Comparison of ENCODE assay signal across 38 cellular contexts in the genomic region with DNA sequence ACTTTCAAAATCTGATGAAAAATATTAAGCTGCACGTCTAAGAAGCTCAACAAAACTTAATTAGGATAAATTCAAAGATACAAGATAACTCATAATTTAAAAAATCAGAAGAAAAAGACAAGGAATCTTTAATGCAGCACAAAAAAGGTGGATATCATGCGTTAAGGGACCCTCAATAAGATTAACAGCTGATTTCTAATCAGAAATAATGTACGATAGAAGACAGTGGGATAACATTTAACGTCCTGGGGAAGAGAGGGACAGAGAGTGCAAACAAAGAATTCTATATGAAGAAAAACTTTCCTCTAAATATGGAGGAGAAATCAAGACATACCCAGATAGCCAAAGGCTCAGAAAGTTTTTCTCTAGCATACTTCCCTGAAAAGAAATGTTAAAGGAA.
"Had no signal": no experiment of that assay in that cellular context is flagged by ENCODE, and none has a peak within 500 bp of the region (broad histone marks: within the 10 kb centered on the region; RNA-seq: fewer than 3 reads in every experiment).

No MANE protein-coding gene starts in this region.

- H3K27ac Mint-ChIP-seq: activated CD4-positive, alpha-beta memory T cell treated with anti-CD3 and anti-CD28 coated beads for 36 hours; activated CD4-positive, alpha-beta T cell treated with anti-CD3 and anti-CD28 coated beads for 36 hours; activated CD4-positive, alpha-beta T cell treated with anti-CD3 and anti-CD28 coated beads, Interleukin-2, amount 10 ng/mL, durations not matched to agents 24 days and 14 days; activated CD8-positive, alpha-beta T cell treated with anti-CD3 and anti-CD28 coated beads for 36 hours; activated naive CD4-positive, alpha-beta T cell treated with anti-CD3 and anti-CD28 coated beads for 36 hours; activated naive CD4-positive, alpha-beta T cell treated with anti-CD3 and anti-CD28 coated beads, Interleukin-2, amount 50 U/mL, for 72 hours; activated naive CD8-positive, alpha-beta T cell treated with anti-CD3 and anti-CD28 coated beads for 36 hours; activated T-cell treated with anti-CD3 and anti-CD28 coated beads, Interleukin-2, amount 50 U/mL, for 72 hours; activated T-helper 1 cell treated with anti-CD3 and anti-CD28 coated beads, Interleukin-12 subunit alpha, Interleukin-12 subunit beta, Interleukin-2, Interleukin-4 antibody, amounts not matched to agents 30 ng/mL and 10 ng/mL and 1 ng/mL, durations not matched to agents 14 hours and 24 hours and 36 hours; activated T-helper 17 cell treated with anti-CD3 and anti-CD28 coated beads, Interleukin-2, amount 50 U/mL, for 72 hours; T-helper 1 cell treated with Interleukin-12 subunit alpha and Interleukin-12 subunit beta and Interleukin-4 antibody, amounts not matched to agents 30 μg/mL and 1 μg/mL, for 36 hours; T-helper 2 cell treated with Interferon-gamma antibody and Interleukin-4, amounts not matched to agents 5 μg/mL and 100 μg/mL, for 36 hours had no signal

- H3K36me3 ChIP-seq: adrenal gland, brain microvascular endothelial cell, breast epithelium had no signal

- H3K4me3 Mint-ChIP-seq: activated CD4-positive, alpha-beta memory T cell treated with anti-CD3 and anti-CD28 coated beads for 36 hours; activated CD4-positive, alpha-beta T cell treated with anti-CD3 and anti-CD28 coated beads for 36 hours; activated CD4-positive, alpha-beta T cell treated with anti-CD3 and anti-CD28 coated beads, Interleukin-2, amount 10 ng/mL, durations not matched to agents 24 days and 14 days; activated CD8-positive, alpha-beta T cell treated with anti-CD3 and anti-CD28 coated beads for 36 hours; activated naive CD4-positive, alpha-beta T cell treated with anti-CD3 and anti-CD28 coated beads for 36 hours; activated naive CD8-positive, alpha-beta T cell treated with anti-CD3 and anti-CD28 coated beads for 36 hours; activated T-cell treated with anti-CD3 and anti-CD28 coated beads, Interleukin-2, amount 50 U/mL, for 4 hours; activated T-cell treated with anti-CD3 and anti-CD28 coated beads, Interleukin-2, amount 50 U/mL, for 72 hours; activated T-helper 1 cell treated with anti-CD3 and anti-CD28 coated beads, Interleukin-12 subunit alpha, Interleukin-12 subunit beta, Interleukin-2, Interleukin-4 antibody, amounts not matched to agents 30 ng/mL and 10 ng/mL and 1 ng/mL, durations not matched to agents 14 hours and 24 hours and 36 hours; activated T-helper 17 cell treated with anti-CD3 and anti-CD28 coated beads, Interleukin-2, amount 50 U/mL, for 72 hours; T-helper 1 cell treated with Interleukin-12 subunit alpha and Interleukin-12 subunit beta and Interleukin-4 antibody, amounts not matched to agents 30 μg/mL and 1 μg/mL, for 36 hours; T-helper 2 cell treated with Interferon-gamma antibody and Interleukin-4, amounts not matched to agents 5 μg/mL and 100 μg/mL, for 36 hours had no signal

- H3K4me1 Mint-ChIP-seq: activated CD4-positive, alpha-beta T cell treated with anti-CD3 and anti-CD28 coated beads for 36 hours; activated CD4-positive, alpha-beta T cell treated with anti-CD3 and anti-CD28 coated beads, Interleukin-2, amount 10 ng/mL, durations not matched to agents 24 days and 14 days; activated naive CD8-positive, alpha-beta T cell treated with anti-CD3 and anti-CD28 coated beads for 36 hours; activated T-helper 17 cell treated with anti-CD3 and anti-CD28 coated beads, Interleukin-2, amount 50 U/mL, for 72 hours had no signal

- H3K4me3 ChIP-seq: adrenal gland, body of pancreas, breast epithelium had no signal

- FAIRE-seq: astrocyte, TTC549 had no signal

- H3K27ac ChIP-seq: adrenal gland, body of pancreas, brain microvascular endothelial cell, breast epithelium, VCaP had no signal

- H3K27me3 Mint-ChIP-seq: activated CD4-positive, alpha-beta memory T cell treated with anti-CD3 and anti-CD28 coated beads for 36 hours; activated CD4-positive, alpha-beta T cell treated with anti-CD3 and anti-CD28 coated beads for 36 hours; activated CD4-positive, alpha-beta T cell treated with anti-CD3 and anti-CD28 coated beads, Interleukin-2, amount 10 ng/mL, durations not matched to agents 24 days and 14 days; activated CD8-positive, alpha-beta T cell treated with anti-CD3 and anti-CD28 coated beads for 36 hours; activated naive CD8-positive, alpha-beta T cell treated with anti-CD3 and anti-CD28 coated beads for 36 hours; activated T-helper 17 cell treated with anti-CD3 and anti-CD28 coated beads, Interleukin-2, amount 50 U/mL, for 72 hours had no signal

- H3K9me3 ChIP-seq: adrenal gland, body of pancreas, breast epithelium had no signal

- ATAC-seq: activated CD4-positive, alpha-beta T cell treated with anti-CD3 and anti-CD28 coated beads for 36 hours; activated CD4-positive, CD25-positive, alpha-beta regulatory T cell treated with anti-CD3 and anti-CD28 coated beads, Interleukin-2, amount 50 U/mL, for 24 hours; activated CD8-positive, alpha-beta T cell treated with anti-CD3 and anti-CD28 coated beads for 36 hours; activated naive CD4-positive, alpha-beta T cell treated with anti-CD3 and anti-CD28 coated beads, Interleukin-2, amount 50 U/mL, for 72 hours; activated T-cell treated with anti-CD3 and anti-CD28 coated beads, Interleukin-2, amount 50 U/mL, for 4 hours; activated T-cell treated with anti-CD3 and anti-CD28 coated beads, Interleukin-2, amount 50 U/mL, for 72 hours; activated T-helper 17 cell treated with anti-CD3 and anti-CD28 coated beads, Interleukin-2, amount 50 U/mL, for 72 hours; body of pancreas had no signal

- H3K27me3 ChIP-seq: adrenal gland, body of pancreas, brain microvascular endothelial cell, breast epithelium had no signal

- H3K4me1 ChIP-seq: adrenal gland, body of pancreas, breast epithelium had no signal

- DNase-seq: activated CD4-positive, alpha-beta memory T cell treated with anti-CD3 and anti-CD28 coated beads for 36 hours; activated CD4-positive, alpha-beta T cell treated with anti-CD3 and anti-CD28 coated beads for 1 hour; activated CD4-positive, alpha-beta T cell treated with anti-CD3 and anti-CD28 coated beads for 36 hours; activated CD4-positive, alpha-beta T cell treated with anti-CD3 and anti-CD28 coated beads, Interleukin-2, amount 10 ng/mL, durations not matched to agents 24 days and 14 days; activated CD4-positive, alpha-beta T cell treated with anti-CD3 and anti-CD28 coated beads, Interleukin-2, amount 50 U/mL, for 1 hour; activated CD4-positive, alpha-beta T cell treated with anti-CD3 and anti-CD28 coated beads, Interleukin-2, amount 50 U/mL, for 4 hours; activated CD4-positive, CD25-positive, alpha-beta regulatory T cell; activated CD8-positive, alpha-beta memory T cell treated with anti-CD3 and anti-CD28 coated beads, Interleukin-2, amount 50 U/mL, for 4 hours; activated CD8-positive, alpha-beta T cell treated with anti-CD3 and anti-CD28 coated beads for 36 hours; activated effector memory CD4-positive, alpha-beta T cell treated with anti-CD3 and anti-CD28 coated beads, Interleukin-2, amount 50 U/mL, for 16 hours; activated gamma-delta T cell treated with Interleukin-2 at 50 U/mL for 16 hours; activated naive CD4-positive, alpha-beta T cell; activated naive CD4-positive, alpha-beta T cell treated with anti-CD3 and anti-CD28 coated beads for 36 hours; activated naive CD4-positive, alpha-beta T cell treated with anti-CD3 and anti-CD28 coated beads, Interleukin-2, amount 50 U/mL, for 16 hours; activated naive CD8-positive, alpha-beta T cell treated with anti-CD3 and anti-CD28 coated beads for 36 hours; activated T-cell treated with anti-CD3 and anti-CD28 coated beads for 4 hours; activated T-cell treated with anti-CD3 and anti-CD28 coated beads, Interleukin-2, amount 50 U/mL, for 1 hour; activated T-cell treated with anti-CD3 and anti-CD28 coated beads, Interleukin-2, amount 50 U/mL, for 4 hours; activated T-cell treated with anti-CD3 and anti-CD28 coated beads, Interleukin-2, amount 50 U/mL, for 72 hours; adrenal gland; amniotic stem cell; aorta; body of pancreas; brain microvascular endothelial cell; central memory CD4-positive, alpha-beta T cell; T-helper 1 cell; T-helper 2 cell; T-helper 9 cell had no signal

- H3K36me3 Mint-ChIP-seq: activated CD4-positive, alpha-beta memory T cell treated with anti-CD3 and anti-CD28 coated beads for 36 hours; activated naive CD8-positive, alpha-beta T cell treated with anti-CD3 and anti-CD28 coated beads for 36 hours had no signal
